In genomic region chr6:69881322-69882151, GRCh38 we compare ENCODE assay signal across 14 cellular contexts. TPM values are rescaled to one million over a fixed set of nuclear protein-coding genes. Genes with fewer than 3 reads are reported as not detected.
DNase-seq lines count a peak whose midpoint lies in the region; ATAC-seq and TF ChIP-seq lines count a peak whose summit lies in the region.
"Had no signal": no experiment of that assay in that cellular context is flagged by ENCODE, and none has a peak within 500 bp of the region (broad histone marks: within the 10 kb centered on the region; RNA-seq: fewer than 3 reads in every experiment).

No MANE protein-coding gene starts in this region.

- no peak for TF ChIP-seq EP300 in transverse colon (IDR thresholded peaks at IDR 0.05; ENCODE audit: low read depth)

- H2BK120ac ChIP-seq in mesenchymal stem cell (ENCODE audit: low read depth, low read length): no peak overlapping the region

- H4K91ac ChIP-seq in mesenchymal stem cell (ENCODE audit: low read length): no peak overlapping the region

- H3K36me3 ChIP-seq in mesenchymal stem cell (ENCODE audit: control insufficient read depth in 1 of 2, insufficient read depth in 2 of 2, low read depth in 1 of 2, low read length in 2 of 2): no peaks in the 10 kb centered on the region
- H3K36me3 ChIP-seq in transverse colon: no peaks in the 10 kb centered on the region
- H3K36me3 ChIP-seq: BLaER1, esophagus squamous epithelium had no signal

- H3K4me3 ChIP-seq in GM08714 (ENCODE audit: low read length): peak overlapping the region; percentile 31
- no peak overlapping the region for H3K4me3 ChIP-seq in NB4 (ENCODE audit: low read depth, low read length)
- H3K4me3 ChIP-seq in mesenchymal stem cell (ENCODE audit: insufficient read depth in 1 of 2, low read depth in 1 of 2, low read length in 2 of 2): no peak overlapping the region
- H3K4me3 ChIP-seq in transverse colon: no peak overlapping the region
- H3K4me3 ChIP-seq: BLaER1, esophagus squamous epithelium, testis had no signal

- no peak overlapping the region for H3K4ac ChIP-seq in mesenchymal stem cell (ENCODE audit: low read depth in 1 of 2, low read length in 2 of 2)

- no peak for TF ChIP-seq POLR2A in NB4 (IDR thresholded peaks at IDR 0.05; ENCODE audit: extremely low read depth, insufficient read length)
- TF ChIP-seq POLR2A in transverse colon (IDR thresholded peaks at IDR 0.05): no peak

- no peak for TF ChIP-seq CTCF in NB4 (IDR thresholded peaks at IDR 0.05; ENCODE audit: low read depth, low read length)
- no peak for TF ChIP-seq CTCF in transverse colon (IDR thresholded peaks at IDR 0.05)

- ATAC-seq in GM19372 (IDR thresholded peaks at IDR 0.05; ENCODE audit: low read depth, unreplicated experiment) (peak; percentile 76), HG02970 (IDR thresholded peaks at IDR 0.05; ENCODE audit: low FRiP score, unreplicated experiment) (peak; percentile 73)
- ATAC-seq: left ventricle myocardium superior, WTC11 had no signal

- H2BK15ac ChIP-seq in mesenchymal stem cell (ENCODE audit: low read depth, poor library complexity, severe bottlenecking): no peak overlapping the region

- H3K14ac ChIP-seq in mesenchymal stem cell (ENCODE audit: low read length in 2 of 2): no peak overlapping the region

- no peak overlapping the region for H2BK5ac ChIP-seq in mesenchymal stem cell (ENCODE audit: low read depth, low read length, poor library complexity, severe bottlenecking)

- no peak overlapping the region for H3K18ac ChIP-seq in mesenchymal stem cell (ENCODE audit: low read depth in 1 of 2, low read length in 2 of 2)

- H2BK12ac ChIP-seq in mesenchymal stem cell (ENCODE audit: low read length in 2 of 2): no peak overlapping the region

- no peak overlapping the region for H2AK5ac ChIP-seq in mesenchymal stem cell (ENCODE audit: low read length, severe bottlenecking)

- H3K4me1 ChIP-seq in mesenchymal stem cell (ENCODE audit: control insufficient read depth, insufficient read depth, low read depth, low read length) (no peaks in the 10 kb centered on the region), transverse colon (no peaks in the 10 kb centered on the region)
- H3K4me1 ChIP-seq: esophagus squamous epithelium, testis had no signal

- intact Hi-C loops in transverse colon (cut with DNase I; ENCODE audit: low total_unique reads): no loop called here

- H3K79me1 ChIP-seq in mesenchymal stem cell (replicated peaks; ENCODE audit: low read length, poor library complexity, severe bottlenecking): no peaks in the 10 kb centered on the region

- in situ Hi-C loops in transverse colon (cut with MboI; ENCODE audit: low pct_ligation_motif_present in 1 of 4, low pct_unique_long_range_greater_than_20kb in 1 of 4, low sequenced_read_pairs in 3 of 4): no loop called here

- H3K27ac ChIP-seq in mesenchymal stem cell (ENCODE audit: low read length, poor library complexity, severe bottlenecking): no peak overlapping the region
- no peak overlapping the region for H3K27ac ChIP-seq in transverse colon
- H3K27ac ChIP-seq: BLaER1, esophagus squamous epithelium, testis had no signal

- no peak overlapping the region for H4K8ac ChIP-seq in mesenchymal stem cell (ENCODE audit: low read length)

- no peak overlapping the region for H3K9ac ChIP-seq in mesenchymal stem cell (ENCODE audit: low read length)
- H3K9ac ChIP-seq: BLaER1 had no signal

- no peaks in the 10 kb centered on the region for H3K27me3 ChIP-seq in mesenchymal stem cell (ENCODE audit: control insufficient read depth in 1 of 2, insufficient read depth in 1 of 2, low read length in 2 of 2)
- no peaks in the 10 kb centered on the region for H3K27me3 ChIP-seq in transverse colon
- H3K27me3 ChIP-seq: BLaER1, esophagus squamous epithelium, testis had no signal

- DNase-seq in NB4 (ENCODE audit: low read depth) (peak; percentile 20), D341Med (ENCODE audit: low spot score) (no peak), mesenchymal stem cell (no peak), transverse colon (no peak)
- DNase-seq in central memory CD4-positive, alpha-beta T cell: no peak
- DNase-seq: esophagus squamous epithelium, left ventricle myocardium superior, NCI-H510A, testis had no signal

- H2AFZ ChIP-seq in mesenchymal stem cell (ENCODE audit: low read depth, low read length): no peak overlapping the region

- 95% methylated on average over 6 of the region's 10 CpGs for WGBS in mesenchymal stem cell
- 62 to 72% methylated on average over 10 of the region's 10 CpGs for WGBS in transverse colon (ENCODE audit: low coverage in 1 of 2), 2 donors

- H3K4me2 ChIP-seq in mesenchymal stem cell (ENCODE audit: low read length, poor library complexity, severe bottlenecking): no peak overlapping the region
- H3K4me2 ChIP-seq: BLaER1 had no signal

- H3K9me3 ChIP-seq in mesenchymal stem cell (ENCODE audit: control insufficient read depth, low read length): no peaks in the 10 kb centered on the region
- no peaks in the 10 kb centered on the region for H3K9me3 ChIP-seq in transverse colon
- H3K9me3 ChIP-seq: BLaER1, esophagus squamous epithelium, testis had no signal

- H3K23ac ChIP-seq in mesenchymal stem cell (ENCODE audit: low read length in 2 of 2): no peak overlapping the region

RNA-seq across cellular contexts. Expression of gene COL19A1, which starts 15.2 kb away (rescaled TPM):
- polyA plus RNA-seq in mesenchymal stem cell (2013, experiment 1 of 2): 0.81 TPM
- polyA plus RNA-seq in mesenchymal stem cell (2013, experiment 2 of 2): 0.60 TPM
- 1 to 10 TPM in 1 of 4 donors, under 1 TPM in 2, not detected in 1; 0.27 to 3.3 (median 0.37) TPM for total RNA-seq in transverse colon
- total RNA-seq: WTC11 had no signal
